ENCODE assay signal across 13 cellular contexts in the genomic region with DNA sequence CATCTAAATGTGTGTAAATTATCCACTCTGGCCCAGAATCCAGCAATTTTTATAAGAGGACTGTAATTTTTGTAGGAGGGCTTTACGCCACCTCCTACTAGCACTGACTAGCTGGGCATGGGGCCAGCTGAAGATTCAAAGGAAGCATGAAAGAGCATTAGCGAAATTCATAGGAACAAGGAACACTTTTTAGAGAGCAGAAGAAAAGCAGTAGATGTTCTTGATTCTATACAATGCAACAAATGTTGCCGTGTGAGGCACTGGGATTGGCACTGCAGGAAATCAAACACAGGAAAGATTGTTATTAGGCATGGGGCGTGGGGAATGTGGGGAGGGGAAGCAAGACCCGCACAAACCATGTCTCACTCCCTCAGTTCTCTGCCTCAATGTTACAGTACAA.
"Had no signal": no experiment of that assay in that cellular context is flagged by ENCODE, and none has a peak within 500 bp of the region (broad histone marks: within the 10 kb centered on the region; RNA-seq: fewer than 3 reads in every experiment).

No MANE protein-coding gene starts in this region.

- H3K36me3 ChIP-seq: esophagus squamous epithelium, left lung, ovary, tibial nerve had no signal

- FAIRE-seq: endometrium, keratinocyte had no signal

- H3K4me3 ChIP-seq: esophagus squamous epithelium, left lung, ovary, tibial nerve had no signal

- H3K27ac ChIP-seq: esophagus squamous epithelium, left lung, ovary, VCaP had no signal

- H3K27me3 ChIP-seq: left lung, ovary, tibial nerve had no signal

- ATAC-seq: activated T-cell treated with anti-CD3 and anti-CD28 coated beads, Interleukin-2, amount 50 U/mL, for 4 hours; left lung had no signal

- DNase-seq: activated CD4-positive, alpha-beta memory T cell treated with anti-CD3 and anti-CD28 coated beads for 36 hours; activated effector memory CD4-positive, alpha-beta T cell treated with anti-CD3 and anti-CD28 coated beads, Interleukin-2, amount 50 U/mL, for 16 hours; activated T-cell treated with anti-CD3 and anti-CD28 coated beads, Interleukin-2, amount 50 U/mL, for 4 hours; esophagus squamous epithelium; foreskin fibroblast; left lung; nephron progenitor cell; ovary; stimulated activated CD4-positive, alpha-beta T cell treated with anti-CD3 and anti-CD28 coated beads, Interleukin-15, amount 100 ng/mL, for 24 hours had no signal

- H3K4me1 ChIP-seq: esophagus squamous epithelium, left lung, tibial nerve had no signal
